ENCODE assay signal across 24 cellular contexts in genomic region chrX:132077912-132078311, GRCh38. TPM values are rescaled to one million over a fixed set of nuclear protein-coding genes. Genes with fewer than 3 reads are reported as not detected.
A peak's percentile ranks its signal among the peaks of the same experiment; 100 is the strongest.
DNase-seq lines count a peak whose midpoint lies in the region; ATAC-seq, FAIRE-seq and TF ChIP-seq lines count a peak whose summit lies in the region.
"Had no signal": no experiment of that assay in that cellular context is flagged by ENCODE, and none has a peak within 500 bp of the region (broad histone marks: within the 10 kb centered on the region; RNA-seq: fewer than 3 reads in every experiment).

No MANE protein-coding gene starts in this region.

- H3K23me2 ChIP-seq in H1 (ENCODE audit: low read depth, low read length), result no peaks in the 10 kb centered on the region

- H3K9ac ChIP-seq in H1 (replicated peaks in 1 of 4; ENCODE audit: extremely low read depth in 1 of 4, low read depth in 3 of 4, low read length in 3 of 4) (no peak overlapping the region), HepG2 (ENCODE audit: insufficient read depth, low read depth, low read length) (no peak overlapping the region; the same call in 1 of the 2 replicates)
- H3K9ac ChIP-seq: GM23248 had no signal

- TF ChIP-seq POLR2A in H1 (IDR thresholded peaks at IDR 0.05; ENCODE audit: control extremely low read depth in 1 of 2, low read depth in 2 of 2, low read length in 2 of 2) (no peak), HepG2 (IDR thresholded peaks at IDR 0.05; ENCODE audit: insufficient read depth in 1 of 2, low read depth in 2 of 2, low read length in 2 of 2) (no peak), gastrocnemius medialis (IDR thresholded peaks at IDR 0.05) (no peak)

- no TSS peak for BruUV-seq in HepG2 (replicated peaks; lab: Mats Ljungman, UMichigan)

- H2BK120ac ChIP-seq in H1 (replicated peaks; ENCODE audit: low read depth, low read length), result no peak overlapping the region

- H3K4me1 ChIP-seq in H1 (replicated peaks in 1 of 4; ENCODE audit: control insufficient read depth in 3 of 4, insufficient read depth in 4 of 4, low read length in 3 of 4) (no peaks in the 10 kb centered on the region), HepG2 (ENCODE audit: insufficient read depth, low read length) (peaks cover 36% of the 10 kb centered on the region), mucosa of descending colon (ENCODE audit: low read depth) (no peaks in the 10 kb centered on the region), gastrocnemius medialis (no peaks in the 10 kb centered on the region)
- H3K4me1 ChIP-seq: HAP-1 had no signal

- POLR2A ChIA-PET in H1 (lab: Charles Lee; ENCODE audit: partially characterized antibody) (interaction anchor here (1.0 kb wide), 1 partner anchor 54 kb away, joined by 3 read pairs; no protein-coding TSS in a partner anchor), HepG2 (lab: Yijun Ruan, JAX) (interaction anchor here (1.3 kb wide), 1 partner anchor 14 kb away, joined by 3 read pairs; no protein-coding TSS in a partner anchor)

- H4K91ac ChIP-seq in H1 (replicated peaks; ENCODE audit: insufficient read length, low read length), result no peak overlapping the region

- H3K56ac ChIP-seq in H1 (replicated peaks; ENCODE audit: insufficient read length, low read depth, low read length), result no peak overlapping the region

- in situ Hi-C loops in HepG2 (cut with HindIII; ENCODE audit: extremely low pct_ligation_motif_present, low pct_unique_long_range_greater_than_20kb), result loop anchor here (5.0 kb wide), 1 partner anchor 139 kb away; the partner anchor contains the start of gene RAP2C
- in situ Hi-C loops in gastrocnemius medialis (cut with MboI; ENCODE audit: low sequenced_read_pairs in 4 of 4), result loop anchor here in 1 of 4 donors (25.0 kb wide), 2 partner anchors 134 to 534 kb away; partner anchors contain the start of gene RAP2C

- TF ChIP-seq CTCF in H1 (IDR thresholded peaks at IDR 0.05; ENCODE audit: control extremely low read depth in 1 of 3, insufficient read depth in 1 of 3, low read depth in 1 of 3, low read length in 3 of 3) (no peak), HepG2 (CRISPR knock-in tag; IDR thresholded peaks at IDR 0.05) (no peak), mucosa of descending colon (IDR thresholded peaks at IDR 0.05) (no peak), gastrocnemius medialis (IDR thresholded peaks at IDR 0.05 in 4 of 5, conservative IDR thresholded peaks at IDR 0.05 in 1 of 5) (no peak)

- H3K14ac ChIP-seq in H1 (ENCODE audit: insufficient read length), result no peak overlapping the region

- H3K27ac ChIP-seq in H1 (ENCODE audit: low read depth, low read length) (no peak overlapping the region), HepG2 (ENCODE audit: extremely low read length, insufficient read depth, low read length) (peak overlapping the region; percentile 71), gastrocnemius medialis (no peak overlapping the region)
- H3K27ac ChIP-seq: GM23248 had no signal

- H4K5ac ChIP-seq in H1 (ENCODE audit: insufficient read length, low read depth, low read length), result no peak overlapping the region

- H3K4me2 ChIP-seq in H1 (ENCODE audit: insufficient read depth in 1 of 2, low read depth in 2 of 2, low read length in 2 of 2) (no peak overlapping the region), HepG2 (ENCODE audit: low read depth, low read length) (peak overlapping the region; percentile 75)

- H3K79me2 ChIP-seq in H1 (ENCODE audit: control insufficient read depth in 1 of 2, insufficient read depth in 2 of 2, low read length in 2 of 2), result no peaks in the 10 kb centered on the region
- H3K79me2 ChIP-seq in HepG2 (ENCODE audit: insufficient read depth, low read length), result no peaks in the 10 kb centered on the region

- H4K20me1 ChIP-seq in H1 (replicated peaks in 1 of 2; ENCODE audit: control insufficient read depth in 1 of 2, insufficient read depth in 2 of 2, low read length in 2 of 2) (no peaks in the 10 kb centered on the region), HepG2 (ENCODE audit: insufficient read depth, low read length) (no peaks in the 10 kb centered on the region)

- H2BK20ac ChIP-seq in H1 (ENCODE audit: low read length), result no peak overlapping the region

- TF ChIP-seq EP300 in H1 (IDR thresholded peaks at IDR 0.05; ENCODE audit: borderline replicate concordance in 1 of 2, low read depth in 2 of 2, low read length in 2 of 2) (no peak), HepG2 (IDR thresholded peaks at IDR 0.05; ENCODE audit: low read depth in 2 of 2, low read length in 2 of 2) (no peak), HepG2 (CRISPR knock-in tag; IDR thresholded peaks at IDR 0.05; ENCODE audit: borderline replicate concordance) (no peak)

- no peak overlapping the region for H3K18ac ChIP-seq in H1 (ENCODE audit: extremely low read depth, low read length)

- intact Hi-C loops in HepG2 (cut with micrococcal nuclease; ENCODE audit: unreplicated experiment) (loop anchor here (5.0 kb wide), 2 partner anchors 56 to 139 kb away; partner anchors contain the start of genes RAP2C and STK26), mucosa of descending colon (cut with DNase I, micrococcal nuclease) (no loop called here), gastrocnemius medialis (cut with DNase I; ENCODE audit: low total_unique reads) (no loop called here)

- no peak overlapping the region for H3K4ac ChIP-seq in H1 (replicated peaks; ENCODE audit: insufficient read length, low read depth, low read length)

- peak; percentile 98 for ATAC-seq in HepG2
- ATAC-seq in mucosa of descending colon, result peak; percentile 23
- ATAC-seq in GM21723 (IDR thresholded peaks at IDR 0.05; ENCODE audit: unreplicated experiment), result no peak
- ATAC-seq in gastrocnemius medialis, result no peak

- H4K8ac ChIP-seq in H1 (ENCODE audit: extremely low read depth, insufficient read depth, low read length), result no peak overlapping the region

- H3K9me3 ChIP-seq in H1 (ENCODE audit: insufficient read depth in 2 of 2, low read depth in 1 of 2, low read length in 1 of 2) (no peaks in the 10 kb centered on the region), HepG2 (ENCODE audit: low read length) (no peaks in the 10 kb centered on the region), mucosa of descending colon (no peaks in the 10 kb centered on the region), gastrocnemius medialis (no peaks in the 10 kb centered on the region)
- H3K9me3 ChIP-seq: HAP-1 had no signal

- H3K27me3 ChIP-seq in H1 (replicated peaks in 1 of 4; ENCODE audit: control insufficient read depth in 3 of 4, extremely low read depth in 1 of 4, insufficient read depth in 3 of 4, low read length in 3 of 4) (no peaks in the 10 kb centered on the region), HepG2 (ENCODE audit: control insufficient read depth in 1 of 2, insufficient read depth in 2 of 2, low read length in 2 of 2) (no peaks in the 10 kb centered on the region), gastrocnemius medialis (no peaks in the 10 kb centered on the region)

- TF ChIP-seq RAD21 in H1 (IDR thresholded peaks at IDR 0.05 in 1 of 2, conservative IDR thresholded peaks at IDR 0.05 in 1 of 2; ENCODE audit: low read depth in 2 of 2, low read length in 2 of 2), result no peak
- TF ChIP-seq RAD21 in HepG2 (CRISPR knock-in tag; IDR thresholded peaks at IDR 0.05), result no peak

- H2BK5ac ChIP-seq in H1 (ENCODE audit: low read depth, low read length), result no peak overlapping the region

- H2BK15ac ChIP-seq in H1 (ENCODE audit: low read length), result no peak overlapping the region

- no peak overlapping the region for H2AFZ ChIP-seq in H1 (ENCODE audit: low read length)
- H2AFZ ChIP-seq in HepG2 (ENCODE audit: low read length), result no peak overlapping the region
- H2AFZ ChIP-seq: GM23248 had no signal

- H3K79me1 ChIP-seq in H1 (ENCODE audit: low read depth, low read length), result no peaks in the 10 kb centered on the region

- no peak overlapping the region for H3K23ac ChIP-seq in H1 (ENCODE audit: insufficient read length)

- H2AK5ac ChIP-seq in H1 (ENCODE audit: low read depth, low read length), result no peak overlapping the region

- peaks cover 0 to 16% (median 4%) of the 10 kb centered on the region in 4 experiments; a peak in 3 of 8 replicates for H3K36me3 ChIP-seq in H1 (ENCODE audit: control insufficient read depth in 2 of 4, insufficient read depth in 4 of 4, low read length in 3 of 4)
- H3K36me3 ChIP-seq in HepG2 (replicated peaks in 1 of 2; ENCODE audit: control insufficient read depth in 1 of 2, insufficient read depth in 2 of 2, low read length in 2 of 2), result no peaks in the 10 kb centered on the region
- H3K36me3 ChIP-seq in mucosa of descending colon (ENCODE audit: low read depth), result no peaks in the 10 kb centered on the region
- no peaks in the 10 kb centered on the region for H3K36me3 ChIP-seq in gastrocnemius medialis

- no peak overlapping the region for H3K4me3 ChIP-seq in H1 (ENCODE audit: extremely low read depth in 1 of 4, insufficient read depth in 2 of 4, low read depth in 3 of 4, low read length in 4 of 4)
- H3K4me3 ChIP-seq in HepG2 (replicated peaks in 1 of 3; ENCODE audit: insufficient read depth in 1 of 3, low read depth in 2 of 3, low read length in 3 of 3), result peak overlapping the region in 1 of 3 experiments; percentile 16; a peak in 2 of 6 replicates
- no peak overlapping the region for H3K4me3 ChIP-seq in mucosa of descending colon
- H3K4me3 ChIP-seq in gastrocnemius medialis, result no peak overlapping the region
- H3K4me3 ChIP-seq: GM23248, HAP-1 had no signal

- CTCF ChIA-PET in H1 (lab: Charles Lee; ENCODE audit: partially characterized antibody) (interaction anchor here (3.0 kb wide), 1 partner anchor 14 kb away, joined by 11 read pairs; no protein-coding TSS in a partner anchor), HepG2 (lab: Yijun Ruan, JAX; ENCODE audit: low intra/inter-chr PET ratio, low total read pairs) (no interaction called here)

- H2BK12ac ChIP-seq in H1 (ENCODE audit: low read depth, low read length), result no peak overlapping the region

- WGBS in H1 (ENCODE audit: extremely low coverage in 1 of 2, insufficient coverage in 1 of 2, insufficient read length in 1 of 2, insufficient replicate concordance in 2 of 2, low coverage in 1 of 2, low lambda C conversion rate in 2 of 2, missing lambda C conversion rate in 1 of 2), 2 experiments, result 90% methylated on average over 2 of the region's 3 CpGs; no CpG with 5 or more reads in 1 of the 2 experiments
- WGBS in HepG2 (ENCODE audit: low lambda C conversion rate), result 0% methylated on average over 2 of the region's 3 CpGs

- no peak for DNase-seq in H1 (ENCODE audit: low read depth in 1 of 2, low spot score in 2 of 2)
- DNase-seq in HepG2 (ENCODE audit: low spot score), result peak; percentile 73
- no peak for DNase-seq in mucosa of descending colon
- no peak for DNase-seq in NCI-H187 (lab: John Stamatoyannopoulos, UW)
- DNase-seq in GOT3 (lab: John Stamatoyannopoulos, UW), result no peak
- no peak for DNase-seq in gastrocnemius medialis
- DNase-seq: C1 segment of cervical spinal cord; Calu3; CD4-positive, alpha-beta memory T cell; COR-L47; DMS53; DMS79 treated with DMSO at 0.1 percent for 48 hours; GF-D8; GM23248; HFFc6 had no signal

- FAIRE-seq in H1 (lab: Jason Lieb, UNC) (peak; percentile 39), HepG2 (lab: Jason Lieb, UNC) (peak; percentile 61)
- FAIRE-seq: GM18507, H54 had no signal

RNA-seq across cellular contexts. Expression of gene FRMD7, which starts 49.9 kb away (rescaled TPM):
- not detected in 2 replicates for total RNA-seq in H1 (2021; fragmentation: NEBNext Ultra II Directional; extraction: Animal tissue kit (Norgen Biotek cat#: 25700))
- polyA plus RNA-seq in H1 (2011; rRNA removed) (not detected in 2 replicates), HepG2 (2011; rRNA removed) (0.04 TPM in 1 of 2 replicates, not detected in the other)
- polyA plus RNA-seq in H1 (2011; cell fraction: cytosol; rRNA removed), result not detected
- not detected for polyA plus RNA-seq in H1 (2011; cell fraction: nucleus; rRNA removed)
- polyA plus RNA-seq in H1 (2012, experiment 1 of 2), result not detected in 4 replicates
- polyA plus RNA-seq in H1 (2012, experiment 2 of 2), result not detected
- polyA plus RNA-seq in H1 (2013, experiment 1 of 2), result not detected
- polyA plus RNA-seq in H1 (2013, experiment 2 of 2), result not detected
- polyA minus RNA-seq in H1 (2011; rRNA and poly(A)+ RNA removed), result not detected in 2 replicates
- not detected for polyA minus RNA-seq in H1 (2011; cell fraction: cytosol; rRNA and poly(A)+ RNA removed)
- not detected for polyA minus RNA-seq in H1 (2011; cell fraction: nucleus; rRNA and poly(A)+ RNA removed)
- total RNA-seq in HepG2 (2016; rRNA removed; fragmentation: Illumina TruSeq; extraction: Trizol) (not detected in 2 replicates), mucosa of descending colon (not detected), gastrocnemius medialis (not detected)
- total RNA-seq in HepG2 (2016; cell fraction: cytosol; rRNA removed; fragmentation: Illumina TruSeq; extraction: Trizol; ENCODE audit: low read depth), result not detected in 2 replicates
- not detected in 2 replicates for total RNA-seq in HepG2 (2016; cell fraction: insoluble cytoplasmic fraction; rRNA removed; fragmentation: Illumina TruSeq; extraction: Trizol)
- total RNA-seq in HepG2 (2016; cell fraction: membrane; rRNA removed; fragmentation: Illumina TruSeq; extraction: Trizol), result not detected in 2 replicates
- total RNA-seq in HepG2 (2016; cell fraction: nucleus; rRNA removed; fragmentation: Illumina TruSeq; extraction: Trizol), result not detected in 2 replicates
- polyA plus RNA-seq in HepG2 (2011; cell fraction: cytosol; rRNA removed), result 0.01 TPM in 1 of 2 replicates, not detected in the other
- not detected in 2 replicates for polyA plus RNA-seq in HepG2 (2011; cell fraction: nucleus; rRNA removed)
- not detected in 2 replicates for polyA plus RNA-seq in HepG2 (2012)
- polyA plus RNA-seq in HepG2 (2016; cell fraction: cytosol; fragmentation: Illumina TruSeq; extraction: Trizol; ENCODE audit: low read depth), result not detected in 2 replicates
- polyA plus RNA-seq in HepG2 (2016; cell fraction: insoluble cytoplasmic fraction; fragmentation: Illumina TruSeq; extraction: Trizol; ENCODE audit: low read depth), result not detected in 2 replicates
- polyA plus RNA-seq in HepG2 (2016; cell fraction: membrane; fragmentation: Illumina TruSeq; extraction: Trizol; ENCODE audit: low read depth), result not detected in 2 replicates
- not detected in 2 replicates for polyA plus RNA-seq in HepG2 (2016; cell fraction: nucleus; fragmentation: Illumina TruSeq; extraction: Trizol; ENCODE audit: insufficient read depth, low read depth)
- polyA minus RNA-seq in HepG2 (2011; rRNA and poly(A)+ RNA removed; ENCODE audit: low replicate concordance), result 0.04 TPM in 1 of 2 replicates, not detected in the other
- polyA minus RNA-seq in HepG2 (2011; cell fraction: cytosol; rRNA and poly(A)+ RNA removed), result not detected in 2 replicates
- 0.39 and 0.50 TPM in 2 replicates for polyA minus RNA-seq in HepG2 (2011; cell fraction: nucleus; rRNA and poly(A)+ RNA removed)
- total RNA-seq: A172; A673; Calu3; CD4-positive, alpha-beta memory T cell; Daoy; G401; HFFc6 had no signal
- polyA plus RNA-seq: BJ; CD4-positive, alpha-beta memory T cell; GM23248 had no signal

RNA-seq across cellular contexts. Expression of gene STK26, which starts 54.8 kb away (rescaled TPM):
- 92.5 and 98.2 TPM in 2 replicates for total RNA-seq in H1 (2021; fragmentation: NEBNext Ultra II Directional; extraction: Animal tissue kit (Norgen Biotek cat#: 25700))
- polyA plus RNA-seq in H1 (2011; rRNA removed), result 12.7 and 24.2 TPM in 2 replicates
- 36.6 TPM for polyA plus RNA-seq in H1 (2011; cell fraction: cytosol; rRNA removed)
- 9.5 TPM for polyA plus RNA-seq in H1 (2011; cell fraction: nucleus; rRNA removed)
- 38.3 to 72.3 TPM (median 46.8 TPM) in 4 replicates for polyA plus RNA-seq in H1 (2012, experiment 1 of 2)
- 4.9 TPM for polyA plus RNA-seq in H1 (2012, experiment 2 of 2)
- 48.4 TPM for polyA plus RNA-seq in H1 (2013, experiment 1 of 2)
- 49.4 TPM for polyA plus RNA-seq in H1 (2013, experiment 2 of 2)
- polyA minus RNA-seq in H1 (2011; rRNA and poly(A)+ RNA removed), result 26.9 and 45.0 TPM in 2 replicates
- polyA minus RNA-seq in H1 (2011; cell fraction: cytosol; rRNA and poly(A)+ RNA removed), result 37.6 TPM
- polyA minus RNA-seq in H1 (2011; cell fraction: nucleus; rRNA and poly(A)+ RNA removed), result 20.5 TPM
- 47.9 and 78.3 TPM in 2 replicates for total RNA-seq in HepG2 (2016; rRNA removed; fragmentation: Illumina TruSeq; extraction: Trizol)
- 3.9 and 4.1 TPM in 2 replicates for total RNA-seq in HepG2 (2016; cell fraction: cytosol; rRNA removed; fragmentation: Illumina TruSeq; extraction: Trizol; ENCODE audit: low read depth)
- 50.2 and 76.1 TPM in 2 replicates for total RNA-seq in HepG2 (2016; cell fraction: insoluble cytoplasmic fraction; rRNA removed; fragmentation: Illumina TruSeq; extraction: Trizol)
- 14.7 and 16.0 TPM in 2 replicates for total RNA-seq in HepG2 (2016; cell fraction: membrane; rRNA removed; fragmentation: Illumina TruSeq; extraction: Trizol)
- total RNA-seq in HepG2 (2016; cell fraction: nucleus; rRNA removed; fragmentation: Illumina TruSeq; extraction: Trizol), result 22.7 and 24.9 TPM in 2 replicates
- polyA plus RNA-seq in HepG2 (2011; rRNA removed), result 11.1 and 16.9 TPM in 2 replicates
- 5.3 and 8.4 TPM in 2 replicates for polyA plus RNA-seq in HepG2 (2011; cell fraction: cytosol; rRNA removed)
- polyA plus RNA-seq in HepG2 (2011; cell fraction: nucleus; rRNA removed), result 7.2 and 7.9 TPM in 2 replicates
- 24.1 and 25.9 TPM in 2 replicates for polyA plus RNA-seq in HepG2 (2012)
- polyA plus RNA-seq in HepG2 (2016; cell fraction: cytosol; fragmentation: Illumina TruSeq; extraction: Trizol; ENCODE audit: low read depth), result 1.7 and 2.0 TPM in 2 replicates
- 53.2 and 59.8 TPM in 2 replicates for polyA plus RNA-seq in HepG2 (2016; cell fraction: insoluble cytoplasmic fraction; fragmentation: Illumina TruSeq; extraction: Trizol; ENCODE audit: low read depth)
- 7.0 and 7.2 TPM in 2 replicates for polyA plus RNA-seq in HepG2 (2016; cell fraction: membrane; fragmentation: Illumina TruSeq; extraction: Trizol; ENCODE audit: low read depth)
- polyA plus RNA-seq in HepG2 (2016; cell fraction: nucleus; fragmentation: Illumina TruSeq; extraction: Trizol; ENCODE audit: insufficient read depth, low read depth), result 36.2 and 38.3 TPM in 2 replicates
- 2.9 and 5.0 TPM in 2 replicates for polyA minus RNA-seq in HepG2 (2011; rRNA and poly(A)+ RNA removed; ENCODE audit: low replicate concordance)
- 17.5 and 18.7 TPM in 2 replicates for polyA minus RNA-seq in HepG2 (2011; cell fraction: cytosol; rRNA and poly(A)+ RNA removed)
- 11.1 and 14.2 TPM in 2 replicates for polyA minus RNA-seq in HepG2 (2011; cell fraction: nucleus; rRNA and poly(A)+ RNA removed)
- total RNA-seq in mucosa of descending colon, result 10 to 100 TPM; 15.5 to 18.8 (median 16.5) TPM
- total RNA-seq in gastrocnemius medialis, result 1 to 10 TPM in 2 of 4 donors, under 1 TPM in 2; 0.58 to 3.1 (median 0.86) TPM

Comparison
In these comparisons a context has a peak if more than half of its experiments do, and no peak if none do; other contexts are left out.
1. ATAC-seq: peak in HepG2 (single experiment) and mucosa of descending colon (single experiment); none in GM21723 (single experiment) and gastrocnemius medialis (0 of 2).
2. Of the 41 proteins assayed by ChIP-seq in both HepG2 and H1: peak only in HepG2: ASH2L and SRF; only in H1: none; in both: none; in neither: 39.